Comparison of ENCODE assay signal across 29 cellular contexts in the genomic region with DNA sequence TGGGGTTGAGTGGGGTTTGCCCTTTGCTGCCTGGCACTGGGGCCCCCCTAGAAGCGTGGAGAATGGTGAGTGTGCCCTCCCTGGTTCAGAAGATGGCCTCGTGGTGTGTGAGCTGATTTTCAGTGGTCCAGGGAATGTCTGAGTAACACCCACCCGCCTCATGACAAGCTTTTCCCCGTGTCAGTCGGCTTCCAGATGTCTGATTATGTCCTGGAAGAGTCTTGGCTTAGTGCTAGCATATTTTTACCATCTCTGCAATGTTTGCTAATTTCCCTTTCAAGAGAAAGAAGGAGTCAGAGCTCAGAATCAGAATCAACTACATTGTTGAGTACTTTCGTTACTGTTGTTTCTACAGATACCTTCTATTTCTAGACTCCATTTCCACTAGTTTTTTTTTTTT.
"Had no signal": no experiment of that assay in that cellular context is flagged by ENCODE, and none has a peak within 500 bp of the region (broad histone marks: within the 10 kb centered on the region; RNA-seq: fewer than 3 reads in every experiment).

No MANE protein-coding gene starts in this region.

- H3K27ac Mint-ChIP-seq: activated CD4-positive, alpha-beta T cell treated with anti-CD3 and anti-CD28 coated beads for 36 hours; activated CD8-positive, alpha-beta memory T cell treated with anti-CD3 and anti-CD28 coated beads, Interleukin-2, amount 10 ng/mL, durations not matched to agents 7 days and 5 days; activated CD8-positive, alpha-beta T cell treated with anti-CD3 and anti-CD28 coated beads, Interleukin-2, amount 10 ng/mL, durations not matched to agents 7 days and 5 days; activated naive CD4-positive, alpha-beta T cell treated with anti-CD3 and anti-CD28 coated beads, Interleukin-2, amount 50 U/mL, for 24 hours; activated T-helper 2 cell treated with anti-CD3 and anti-CD28 coated beads, Interferon-gamma antibody, Interleukin-2, Interleukin-4, amounts not matched to agents 10 μg/mL and 5 μg/mL and 100 μg/mL, durations not matched to agents 14 hours and 24 hours and 36 hours; dendritic cell treated with granulocyte-macrophage colony-stimulating factor and Interleukin-4, amounts not matched to agents 40 ng/mL and 50 ng/mL, for 4 days; natural killer cell; progenitor cell of endocrine pancreas; T-helper 2 cell treated with Interferon-gamma antibody and Interleukin-4, amounts not matched to agents 5 μg/mL and 100 μg/mL, for 36 hours; type B pancreatic cell had no signal

- H3K4me1 ChIP-seq: lower lobe of right lung, right lobe of liver, vagina had no signal

- H3K27ac ChIP-seq: brain microvascular endothelial cell, heart right ventricle, lower lobe of right lung, neutrophil, ovary, right lobe of liver, vagina had no signal

- ATAC-seq: activated CD4-positive, alpha-beta T cell treated with anti-CD3 and anti-CD28 coated beads for 36 hours; activated CD8-positive, alpha-beta memory T cell treated with anti-CD3 and anti-CD28 coated beads, Interleukin-2, amount 10 ng/mL, durations not matched to agents 7 days and 5 days; activated CD8-positive, alpha-beta T cell treated with anti-CD3 and anti-CD28 coated beads, Interleukin-2, amount 10 ng/mL, durations not matched to agents 7 days and 5 days; heart right ventricle; left lobe of liver; lower lobe of right lung; natural killer cell; right lobe of liver; stimulated activated naive CD8-positive, alpha-beta T cell treated with anti-CD3 and anti-CD28 coated beads, Interleukin-15, Interleukin-2, amounts not matched to agents 100 U/mL and 50 U/mL, for 24 hours had no signal

- H3K27me3 Mint-ChIP-seq: activated CD4-positive, alpha-beta T cell treated with anti-CD3 and anti-CD28 coated beads for 36 hours; activated naive CD4-positive, alpha-beta T cell treated with anti-CD3 and anti-CD28 coated beads, Interleukin-2, amount 50 U/mL, for 24 hours; type B pancreatic cell had no signal

- H3K9me3 ChIP-seq: heart right ventricle, lower lobe of right lung, neutrophil, ovary, right lobe of liver, vagina had no signal

- H3K4me3 ChIP-seq: heart right ventricle, lower lobe of right lung, ovary, right lobe of liver, vagina had no signal

- H3K4me3 Mint-ChIP-seq: activated CD4-positive, alpha-beta T cell treated with anti-CD3 and anti-CD28 coated beads for 36 hours; activated CD8-positive, alpha-beta memory T cell treated with anti-CD3 and anti-CD28 coated beads, Interleukin-2, amount 10 ng/mL, durations not matched to agents 7 days and 5 days; activated CD8-positive, alpha-beta T cell treated with anti-CD3 and anti-CD28 coated beads, Interleukin-2, amount 10 ng/mL, durations not matched to agents 7 days and 5 days; activated naive CD4-positive, alpha-beta T cell treated with anti-CD3 and anti-CD28 coated beads, Interleukin-2, amount 50 U/mL, for 24 hours; dendritic cell treated with granulocyte-macrophage colony-stimulating factor and Interleukin-4, amounts not matched to agents 40 ng/mL and 50 ng/mL, for 4 days; natural killer cell; T-helper 2 cell treated with Interferon-gamma antibody and Interleukin-4, amounts not matched to agents 5 μg/mL and 100 μg/mL, for 36 hours; type B pancreatic cell had no signal

- DNase-seq: activated CD4-positive, alpha-beta T cell treated with anti-CD3 and anti-CD28 coated beads for 36 hours; activated CD4-positive, CD25-positive, alpha-beta regulatory T cell; activated CD8-positive, alpha-beta memory T cell treated with anti-CD3 and anti-CD28 coated beads, Interleukin-2, amount 10 ng/mL, durations not matched to agents 7 days and 5 days; activated CD8-positive, alpha-beta T cell treated with anti-CD3 and anti-CD28 coated beads, Interleukin-2, amount 10 ng/mL, durations not matched to agents 7 days and 5 days; activated T-cell treated with anti-CD3 and anti-CD28 coated beads, Interleukin-2, amount 50 U/mL, for 48 hours; brain microvascular endothelial cell; caudate nucleus; effector CD4-positive, alpha-beta T cell; foreskin melanocyte; heart right ventricle; kidney glomerular epithelial cell; lower lobe of right lung; mesenchymal stem cell; natural killer cell; ovary; right lobe of liver; stimulated activated CD4-positive, alpha-beta T cell treated with anti-CD3 and anti-CD28 coated beads, Interleukin-2, amount 100 ng/mL, for 48 hours; stimulated activated naive CD8-positive, alpha-beta T cell treated with anti-CD3 and anti-CD28 coated beads, Interleukin-15, Interleukin-2, amounts not matched to agents 100 U/mL and 50 U/mL, for 24 hours; T-helper 1 cell had no signal

- H3K9me3 Mint-ChIP-seq: activated naive CD4-positive, alpha-beta T cell treated with anti-CD3 and anti-CD28 coated beads, Interleukin-2, amount 50 U/mL, for 24 hours; activated T-helper 2 cell treated with anti-CD3 and anti-CD28 coated beads, Interferon-gamma antibody, Interleukin-2, Interleukin-4, amounts not matched to agents 10 μg/mL and 5 μg/mL and 100 μg/mL, durations not matched to agents 14 hours and 24 hours and 36 hours; dendritic cell treated with granulocyte-macrophage colony-stimulating factor and Interleukin-4, amounts not matched to agents 40 ng/mL and 50 ng/mL, for 4 days; natural killer cell; T-helper 2 cell treated with Interferon-gamma antibody and Interleukin-4, amounts not matched to agents 5 μg/mL and 100 μg/mL, for 36 hours; type B pancreatic cell had no signal

- H3K27me3 ChIP-seq: brain microvascular endothelial cell, heart right ventricle, ovary, right lobe of liver, vagina had no signal

- H3K36me3 Mint-ChIP-seq: activated CD8-positive, alpha-beta memory T cell treated with anti-CD3 and anti-CD28 coated beads, Interleukin-2, amount 10 ng/mL, durations not matched to agents 7 days and 5 days; natural killer cell had no signal

- H3K36me3 ChIP-seq: brain microvascular endothelial cell, lower lobe of right lung, ovary, right lobe of liver, vagina had no signal

- FAIRE-seq: endometrium had no signal
